In genomic region chr3:43914269-43914668, GRCh38 we compare ENCODE assay signal across 26 cellular contexts.
"Had no signal": no experiment of that assay in that cellular context is flagged by ENCODE, and none has a peak within 500 bp of the region (broad histone marks: within the 10 kb centered on the region; RNA-seq: fewer than 3 reads in every experiment).

No MANE protein-coding gene starts in this region.

- DNase-seq: activated B cell treated with CpG ODN at 0.5 μM for 24 hours; activated CD4-positive, alpha-beta T cell treated with anti-CD3 and anti-CD28 coated beads for 1 hour; activated CD4-positive, alpha-beta T cell treated with anti-CD3 and anti-CD28 coated beads, Interleukin-2, amount 10 ng/mL, durations not matched to agents 24 days and 14 days; activated CD4-positive, alpha-beta T cell treated with anti-CD3 and anti-CD28 coated beads, Interleukin-2, amount 50 U/mL, for 48 hours; activated CD8-positive, alpha-beta memory T cell treated with anti-CD3 and anti-CD28 coated beads, Interleukin-2, amount 10 ng/mL, durations not matched to agents 7 days and 5 days; activated effector memory CD4-positive, alpha-beta T cell treated with Interleukin-2 at 50 U/mL for 16 hours; activated naive CD4-positive, alpha-beta T cell; activated T-cell treated with anti-CD3 and anti-CD28 coated beads, Interleukin-2, amount 50 U/mL, for 24 hours; aorta; caudate nucleus; KG1; NCI-H146; NCI-H187 treated with DMSO at 0.1 percent for 48 hours; NCI-H2081 treated with DMSO at 0.1 percent for 48 hours; NCI-H446; NCI-H524; Right ventricle myocardium superior; RPMI8226; SW 1271; T-helper 9 cell had no signal

- H3K4me1 ChIP-seq: breast epithelium, SJSA1 had no signal

- H3K27me3 ChIP-seq: breast epithelium, SJSA1 had no signal

- H3K4me3 Mint-ChIP-seq: activated B cell treated with CpG ODN at 0.5 μM for 24 hours; activated CD4-positive, alpha-beta T cell treated with anti-CD3 and anti-CD28 coated beads, Interleukin-2, amount 10 ng/mL, durations not matched to agents 24 days and 14 days; activated CD8-positive, alpha-beta memory T cell treated with anti-CD3 and anti-CD28 coated beads, Interleukin-2, amount 10 ng/mL, durations not matched to agents 7 days and 5 days; activated naive CD4-positive, alpha-beta T cell treated with anti-CD3 and anti-CD28 coated beads, Interleukin-2, amount 50 U/mL, for 24 hours; activated T-cell treated with anti-CD3 and anti-CD28 coated beads, Interleukin-2, amount 50 U/mL, for 24 hours; activated T-helper 1 cell treated with anti-CD3 and anti-CD28 coated beads, Interleukin-12 subunit alpha, Interleukin-12 subunit beta, Interleukin-2, Interleukin-4 antibody, amounts not matched to agents 30 ng/mL and 10 ng/mL and 1 ng/mL, durations not matched to agents 14 hours and 24 hours and 36 hours had no signal

- H3K36me3 Mint-ChIP-seq: activated CD8-positive, alpha-beta memory T cell treated with anti-CD3 and anti-CD28 coated beads, Interleukin-2, amount 10 ng/mL, durations not matched to agents 7 days and 5 days; activated naive CD4-positive, alpha-beta T cell treated with anti-CD3 and anti-CD28 coated beads, Interleukin-2, amount 50 U/mL, for 24 hours had no signal

- H3K27ac ChIP-seq: breast epithelium, SJSA1 had no signal

- H3K4me1 Mint-ChIP-seq: activated CD4-positive, alpha-beta T cell treated with anti-CD3 and anti-CD28 coated beads, Interleukin-2, amount 10 ng/mL, durations not matched to agents 24 days and 14 days; activated CD8-positive, alpha-beta memory T cell treated with anti-CD3 and anti-CD28 coated beads, Interleukin-2, amount 10 ng/mL, durations not matched to agents 7 days and 5 days; activated naive CD4-positive, alpha-beta T cell treated with anti-CD3 and anti-CD28 coated beads, Interleukin-2, amount 50 U/mL, for 24 hours had no signal

- H3K36me3 ChIP-seq: breast epithelium, SJSA1 had no signal

- H3K27ac Mint-ChIP-seq: activated B cell treated with CpG ODN at 0.5 μM for 24 hours; activated CD4-positive, alpha-beta T cell treated with anti-CD3 and anti-CD28 coated beads, Interleukin-2, amount 10 ng/mL, durations not matched to agents 24 days and 14 days; activated CD8-positive, alpha-beta memory T cell treated with anti-CD3 and anti-CD28 coated beads, Interleukin-2, amount 10 ng/mL, durations not matched to agents 7 days and 5 days; activated naive CD4-positive, alpha-beta T cell treated with anti-CD3 and anti-CD28 coated beads, Interleukin-2, amount 50 U/mL, for 24 hours; activated T-cell treated with anti-CD3 and anti-CD28 coated beads, Interleukin-2, amount 50 U/mL, for 24 hours; activated T-helper 1 cell treated with anti-CD3 and anti-CD28 coated beads, Interleukin-12 subunit alpha, Interleukin-12 subunit beta, Interleukin-2, Interleukin-4 antibody, amounts not matched to agents 30 ng/mL and 10 ng/mL and 1 ng/mL, durations not matched to agents 14 hours and 24 hours and 36 hours had no signal

- H3K9me3 ChIP-seq: SJSA1 had no signal

- H3K9me3 Mint-ChIP-seq: activated CD4-positive, alpha-beta T cell treated with anti-CD3 and anti-CD28 coated beads, Interleukin-2, amount 10 ng/mL, durations not matched to agents 24 days and 14 days; activated naive CD4-positive, alpha-beta T cell treated with anti-CD3 and anti-CD28 coated beads, Interleukin-2, amount 50 U/mL, for 24 hours; activated T-cell treated with anti-CD3 and anti-CD28 coated beads, Interleukin-2, amount 50 U/mL, for 24 hours; activated T-helper 1 cell treated with anti-CD3 and anti-CD28 coated beads, Interleukin-12 subunit alpha, Interleukin-12 subunit beta, Interleukin-2, Interleukin-4 antibody, amounts not matched to agents 30 ng/mL and 10 ng/mL and 1 ng/mL, durations not matched to agents 14 hours and 24 hours and 36 hours had no signal

- ATAC-seq: activated CD8-positive, alpha-beta memory T cell treated with anti-CD3 and anti-CD28 coated beads, Interleukin-2, amount 10 ng/mL, durations not matched to agents 7 days and 5 days; Panc1; SK-N-SH treated with all-trans-retinoic acid at 6 μM for 48 hours had no signal

- H3K4me3 ChIP-seq: breast epithelium, SJSA1 had no signal
